8 cellular contexts compared by ENCODE assay signal in genomic region chr6:33123732-33124524, GRCh38. TPM values are rescaled to one million over a fixed set of nuclear protein-coding genes. Genes with fewer than 3 reads are reported as not detected.
DNase-seq lines count a peak whose midpoint lies in the region; ATAC-seq and TF ChIP-seq lines count a peak whose summit lies in the region.

No MANE protein-coding gene starts in this region.

- H3K4me1 Mint-ChIP-seq in activated CD4-positive, alpha-beta T cell treated with anti-CD3 and anti-CD28 coated beads for 36 hours, result no peaks in the 10 kb centered on the region

- H3K9me3 Mint-ChIP-seq in activated CD4-positive, alpha-beta T cell treated with anti-CD3 and anti-CD28 coated beads for 36 hours (ENCODE audit: low read depth), result peaks cover 2% of the 10 kb centered on the region

- H3K4me3 ChIP-seq in fibroblast of villous mesenchyme (ENCODE audit: low read depth, low read length), result no peak overlapping the region
- H3K4me3 ChIP-seq in suprapubic skin, result no peak overlapping the region

- peaks cover 1% of the 10 kb centered on the region for H3K36me3 Mint-ChIP-seq in activated CD4-positive, alpha-beta T cell treated with anti-CD3 and anti-CD28 coated beads for 36 hours (ENCODE audit: low read depth)

- TF ChIP-seq EP300 in suprapubic skin (IDR thresholded peaks at IDR 0.05), result no peak

- POLR2A ChIA-PET in activated CD4-positive, alpha-beta T cell treated with anti-CD3 and anti-CD28 coated beads for 36 hours (lab: Charles Lee), result no interaction called here

- peaks cover 8% of the 10 kb centered on the region for H3K27me3 ChIP-seq in suprapubic skin

- H3K36me3 ChIP-seq in suprapubic skin, result no peaks in the 10 kb centered on the region

- H3K4me1 ChIP-seq in suprapubic skin, result no peaks in the 10 kb centered on the region

- peak; percentile 71 for ATAC-seq in activated CD4-positive, alpha-beta T cell treated with anti-CD3 and anti-CD28 coated beads for 36 hours
- no peak for ATAC-seq in HG02840 (IDR thresholded peaks at IDR 0.05; ENCODE audit: low FRiP score, unreplicated experiment)

- H3K4me3 Mint-ChIP-seq in activated CD4-positive, alpha-beta T cell treated with anti-CD3 and anti-CD28 coated beads for 36 hours, result no peak overlapping the region

- DNase-seq in activated CD4-positive, alpha-beta T cell treated with anti-CD3 and anti-CD28 coated beads for 36 hours, result peak; percentile 51
- DNase-seq in activated CD4-positive, alpha-beta T cell treated with anti-CD3 and anti-CD28 coated beads, Interleukin-2, amount 50 U/mL, for 1 hour, result no peak
- DNase-seq in LHCN-M2 (ENCODE audit: low read depth) (peak; percentile 45), SK-N-DZ (ENCODE audit: low spot score) (peak; percentile 40), fibroblast of villous mesenchyme (ENCODE audit: low read depth) (peak; percentile 35), suprapubic skin (ENCODE audit: low spot score in 2 of 2) (no peak), dedifferentiated amniotic fluid mesenchymal stem cell (ENCODE audit: extremely low spot score) (no peak)

- intact Hi-C loops in activated CD4-positive, alpha-beta T cell treated with anti-CD3 and anti-CD28 coated beads for 36 hours (cut with DNase I, micrococcal nuclease), result loop anchor here (1.0 to 10.0 kb wide), 5 partner anchors 24 to 124 kb away; partner anchors contain the start of gene COL11A2 (in 1 of the 2)

- no peak overlapping the region for H3K27ac ChIP-seq in suprapubic skin

- H3K27me3 Mint-ChIP-seq in activated CD4-positive, alpha-beta T cell treated with anti-CD3 and anti-CD28 coated beads for 36 hours, result peaks cover 7% of the 10 kb centered on the region

- no peak overlapping the region for H3K27ac Mint-ChIP-seq in activated CD4-positive, alpha-beta T cell treated with anti-CD3 and anti-CD28 coated beads for 36 hours

- CTCF ChIA-PET in activated CD4-positive, alpha-beta T cell treated with anti-CD3 and anti-CD28 coated beads for 36 hours (lab: Charles Lee), result interaction anchor here (0.6 to 8.0 kb wide), 17 partner anchors 9 to 168 kb away, joined by 3 to 77 read pairs (median 4); partner anchors contain the start of genes B3GALT4, RPS18 and VPS52

- WGBS in suprapubic skin, result 93% methylated on average over 20 of the region's 20 CpGs

- no peaks in the 10 kb centered on the region for H3K9me3 ChIP-seq in suprapubic skin

- TF ChIP-seq POLR2A in suprapubic skin (IDR thresholded peaks at IDR 0.05), result no peak

- TF ChIP-seq CTCF in fibroblast of villous mesenchyme (IDR thresholded peaks at IDR 0.05; ENCODE audit: insufficient read depth, low read depth, low read length), result peak; percentile 46
- peak; percentile 12 to 45 for TF ChIP-seq CTCF in suprapubic skin (IDR thresholded peaks at IDR 0.05)

RNA-seq across cellular contexts. Expression of gene HLA-DPB1, which starts 48.1 kb away (rescaled TPM):
- total RNA-seq in activated CD4-positive, alpha-beta T cell treated with anti-CD3 and anti-CD28 coated beads for 36 hours, result 1 to 10 TPM; 5.2 to 5.4 TPM
- 1.0 and 3.8 TPM in 2 replicates for total RNA-seq in LHCN-M2 (2014; rRNA removed)
- 3.1 TPM for polyA plus RNA-seq in LHCN-M2 (2012)
- 8.2 and 8.5 TPM in 2 replicates for polyA plus RNA-seq in SK-N-DZ (2014; cell fraction: cytosol; rRNA removed)
- 0.69 and 0.83 TPM in 2 replicates for polyA plus RNA-seq in SK-N-DZ (2014; cell fraction: nucleus; rRNA removed)
- total RNA-seq in fibroblast of villous mesenchyme, result 5.5 and 9.1 TPM in 2 replicates
- total RNA-seq in suprapubic skin, result 10 to 100 TPM; 23.7 to 76.6 (median 51.7) TPM

RNA-seq across cellular contexts. Expression of gene HLA-DPA1, which starts 50.5 kb away (rescaled TPM):
- total RNA-seq in activated CD4-positive, alpha-beta T cell treated with anti-CD3 and anti-CD28 coated beads for 36 hours, result 10 to 100 TPM; 11.5 to 13.3 TPM
- total RNA-seq in LHCN-M2 (2014; rRNA removed) (0.86 and 3.4 TPM in 2 replicates), fibroblast of villous mesenchyme (0.43 and 0.97 TPM in 2 replicates), suprapubic skin (100 to 1,000 TPM in 1 of 4 donors, 10 to 100 TPM in 3; 21.1 to 101 (median 91.3) TPM)
- polyA plus RNA-seq in LHCN-M2 (2012), result 1.3 TPM
- not detected in 2 replicates for polyA plus RNA-seq in SK-N-DZ (2014; cell fraction: cytosol; rRNA removed)
- polyA plus RNA-seq in SK-N-DZ (2014; cell fraction: nucleus; rRNA removed), result 0.06 TPM in 1 of 2 replicates, not detected in the other

Comparison
In these comparisons a context has a peak if more than half of its experiments do, and no peak if none do; other contexts are left out.
1. DNase-seq: peak in activated CD4-positive, alpha-beta T cell treated with anti-CD3 and anti-CD28 coated beads for 36 hours (single experiment), LHCN-M2 (single experiment), SK-N-DZ (single experiment) and fibroblast of villous mesenchyme (single experiment); none in activated CD4-positive, alpha-beta T cell treated with anti-CD3 and anti-CD28 coated beads, Interleukin-2, amount 50 U/mL, for 1 hour (single experiment), suprapubic skin (0 of 2) and dedifferentiated amniotic fluid mesenchymal stem cell (single experiment).